ENCODE assay signal across 26 cellular contexts in the genomic region with DNA sequence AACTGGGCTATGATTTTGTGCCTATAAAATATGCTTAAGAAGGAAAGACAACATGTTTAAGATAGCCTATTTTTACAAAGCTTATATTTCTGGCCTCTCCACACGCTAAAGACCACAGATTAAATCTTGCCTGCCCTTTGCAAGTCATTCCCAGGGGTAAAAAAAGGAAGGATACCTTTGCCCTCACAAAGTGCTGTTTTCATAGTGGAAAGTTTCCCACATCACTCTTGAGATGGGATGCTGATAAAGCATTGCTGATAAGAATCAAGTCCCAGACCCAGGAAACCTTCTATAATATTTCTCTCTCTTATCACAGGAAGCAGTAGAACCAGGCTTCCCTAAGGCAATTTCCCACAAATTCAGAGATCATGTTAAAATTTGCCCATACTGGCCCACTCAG.
"Had no signal": no experiment of that assay in that cellular context is flagged by ENCODE, and none has a peak within 500 bp of the region (broad histone marks: within the 10 kb centered on the region; RNA-seq: fewer than 3 reads in every experiment).

No MANE protein-coding gene starts in this region.

- H3K4me3 ChIP-seq: cardiac muscle cell, left lung, neural progenitor cell, prostate gland, skin epidermis, stomach, testis, upper lobe of right lung had no signal

- H3K9me3 ChIP-seq: left lung, prostate gland, stomach, testis, upper lobe of right lung had no signal

- H2AFZ ChIP-seq: neural progenitor cell had no signal

- H3K9me3 Mint-ChIP-seq: activated naive CD8-positive, alpha-beta T cell treated with anti-CD3 and anti-CD28 coated beads, Interleukin-2, amount 10 ng/mL, durations not matched to agents 7 days and 5 days; activated T-cell treated with anti-CD3 and anti-CD28 coated beads, Interleukin-2, amount 50 U/mL, for 24 hours; activated T-helper 2 cell treated with anti-CD3 and anti-CD28 coated beads, Interferon-gamma antibody, Interleukin-2, Interleukin-4, amounts not matched to agents 10 μg/mL and 5 μg/mL and 100 μg/mL, durations not matched to agents 14 hours and 24 hours and 36 hours; effector memory CD8-positive, alpha-beta T cell; neural progenitor cell; T-helper 2 cell treated with Interferon-gamma antibody and Interleukin-4, amounts not matched to agents 5 μg/mL and 100 μg/mL, for 36 hours; WTC11 had no signal

- FAIRE-seq: frontal cortex, kidney, TTC549 had no signal

- H3K4me2 ChIP-seq: neural progenitor cell had no signal

- H3K4me3 Mint-ChIP-seq: activated CD4-positive, alpha-beta T cell treated with anti-CD3 and anti-CD28 coated beads for 36 hours; activated CD8-positive, alpha-beta T cell treated with anti-CD3 and anti-CD28 coated beads, Interleukin-2, amount 10 ng/mL, durations not matched to agents 7 days and 5 days; activated naive CD8-positive, alpha-beta T cell treated with anti-CD3 and anti-CD28 coated beads, Interleukin-2, amount 10 ng/mL, durations not matched to agents 7 days and 5 days; activated T-cell treated with anti-CD3 and anti-CD28 coated beads, Interleukin-2, amount 50 U/mL, for 24 hours; effector memory CD8-positive, alpha-beta T cell; neural progenitor cell; T-helper 2 cell treated with Interferon-gamma antibody and Interleukin-4, amounts not matched to agents 5 μg/mL and 100 μg/mL, for 36 hours; WTC11 had no signal

- DNase-seq: activated CD4-positive, alpha-beta T cell treated with anti-CD3 and anti-CD28 coated beads for 36 hours; activated CD8-positive, alpha-beta T cell treated with anti-CD3 and anti-CD28 coated beads, Interleukin-2, amount 10 ng/mL, durations not matched to agents 7 days and 5 days; activated naive CD4-positive, alpha-beta T cell treated with Interleukin-2 at 50 U/mL for 16 hours; activated naive CD8-positive, alpha-beta T cell treated with anti-CD3 and anti-CD28 coated beads, Interleukin-2, amount 10 ng/mL, durations not matched to agents 7 days and 5 days; activated T-cell treated with anti-CD3 and anti-CD28 coated beads, Interleukin-2, amount 50 U/mL, for 24 hours; amygdala; effector memory CD8-positive, alpha-beta T cell; hypothalamus; kidney; left lung; mammary epithelial cell; right cardiac atrium; stimulated activated CD4-positive, alpha-beta T cell treated with anti-CD3 and anti-CD28 coated beads, Interleukin-4, amount 100 ng/mL, for 1 hour; stomach; testis; upper lobe of right lung had no signal

- H3K27me3 ChIP-seq: cardiac muscle cell, left lung, neural progenitor cell, stomach, testis, upper lobe of right lung had no signal

- H3K4me1 ChIP-seq: left lung, neural progenitor cell, prostate gland, testis had no signal

- H3K9ac ChIP-seq: neural progenitor cell had no signal

- H3K27ac ChIP-seq: cardiac muscle cell, epithelial cell of prostate, left lung, neural progenitor cell, prostate gland, skin epidermis, testis, upper lobe of right lung had no signal

- ATAC-seq: activated CD4-positive, alpha-beta T cell treated with anti-CD3 and anti-CD28 coated beads for 36 hours; activated CD8-positive, alpha-beta T cell treated with anti-CD3 and anti-CD28 coated beads, Interleukin-2, amount 10 ng/mL, durations not matched to agents 7 days and 5 days; effector memory CD8-positive, alpha-beta T cell; left lung; right cardiac atrium; upper lobe of right lung; WTC11 had no signal

- H3K4me1 Mint-ChIP-seq: neural progenitor cell, WTC11 had no signal

- H3K36me3 ChIP-seq: cardiac muscle cell, neural progenitor cell, prostate gland had no signal

- H3K36me3 Mint-ChIP-seq: neural progenitor cell, WTC11 had no signal

- H3K27ac Mint-ChIP-seq: activated CD4-positive, alpha-beta T cell treated with anti-CD3 and anti-CD28 coated beads for 36 hours; activated CD8-positive, alpha-beta T cell treated with anti-CD3 and anti-CD28 coated beads, Interleukin-2, amount 10 ng/mL, durations not matched to agents 7 days and 5 days; activated naive CD8-positive, alpha-beta T cell treated with anti-CD3 and anti-CD28 coated beads, Interleukin-2, amount 10 ng/mL, durations not matched to agents 7 days and 5 days; activated T-cell treated with anti-CD3 and anti-CD28 coated beads, Interleukin-2, amount 50 U/mL, for 24 hours; activated T-helper 2 cell treated with anti-CD3 and anti-CD28 coated beads, Interferon-gamma antibody, Interleukin-2, Interleukin-4, amounts not matched to agents 10 μg/mL and 5 μg/mL and 100 μg/mL, durations not matched to agents 14 hours and 24 hours and 36 hours; effector memory CD8-positive, alpha-beta T cell; neural progenitor cell; T-helper 2 cell treated with Interferon-gamma antibody and Interleukin-4, amounts not matched to agents 5 μg/mL and 100 μg/mL, for 36 hours; WTC11 had no signal

- H3K27me3 Mint-ChIP-seq: activated CD4-positive, alpha-beta T cell treated with anti-CD3 and anti-CD28 coated beads for 36 hours; activated T-cell treated with anti-CD3 and anti-CD28 coated beads, Interleukin-2, amount 50 U/mL, for 24 hours; effector memory CD8-positive, alpha-beta T cell had no signal
